In genomic region chr3:164465172-164465571, GRCh38 we compare ENCODE assay signal across 22 cellular contexts.
A peak's percentile ranks its signal among the peaks of the same experiment; 100 is the strongest.
DNase-seq lines count a peak whose midpoint lies in the region; TF ChIP-seq lines count a peak whose summit lies in the region.
"Had no signal": no experiment of that assay in that cellular context is flagged by ENCODE, and none has a peak within 500 bp of the region (broad histone marks: within the 10 kb centered on the region; RNA-seq: fewer than 3 reads in every experiment).

No MANE protein-coding gene starts in this region.

- no peaks in the 10 kb centered on the region for H4K20me1 ChIP-seq in mammary epithelial cell (ENCODE audit: insufficient read depth, low read length)

- 56% methylated on average over 2 of the region's 2 CpGs for WGBS in mammary epithelial cell (ENCODE audit: low coverage, missing lambda C conversion rate)

- in situ Hi-C loops in mammary epithelial cell (cut with MboI; ENCODE audit: low sequenced_read_pairs in 2 of 2): no loop called here

- peak; percentile 20 for DNase-seq in MCF 10A (ENCODE audit: unreplicated experiment)
- no peak for DNase-seq in mammary epithelial cell
- peak in 1 of 2 experiments; percentile 20 for DNase-seq in SJSA1 (ENCODE audit: low read depth in 1 of 2, low spot score in 2 of 2)
- peak; percentile 58 for DNase-seq in fibroblast of mammary gland (ENCODE audit: low read depth)
- DNase-seq in stimulated activated CD4-positive, alpha-beta T cell treated with anti-CD3 and anti-CD28 coated beads, Interleukin-4, amount 100 ng/mL, for 4 hours: no peak
- DNase-seq in substantia nigra (lab: John Stamatoyannopoulos, UW): no peak
- no peak for DNase-seq in dermis blood vessel endothelial cell
- DNase-seq in HUDEP-2 (lab: John Stamatoyannopoulos, UW; ENCODE audit: unreplicated experiment in 76 of 76): no peak
- DNase-seq: activated naive CD8-positive, alpha-beta T cell treated with anti-CD3 and anti-CD28 coated beads for 36 hours; CD4-positive, CD25-positive, alpha-beta regulatory T cell; DMS79; effector memory CD8-positive, alpha-beta T cell; H7; KBM-7; left colon; NCI-H1092 treated with DMSO at 0.1 percent for 48 hours; NCI-H2081; NCI-H524 treated with DMSO at 0.1 percent for 48 hours; stimulated activated CD4-positive, alpha-beta T cell treated with anti-CD3 and anti-CD28 coated beads, Interleukin-12 subunit alpha, Interleukin-12 subunit beta, amount 100 ng/mL, for 4 hours had no signal

- no peak for TF ChIP-seq CTCF in MCF 10A (IDR thresholded peaks at IDR 0.05; ENCODE audit: unreplicated experiment)
- TF ChIP-seq CTCF in mammary epithelial cell (conservative IDR thresholded peaks at IDR 0.05 in 1 of 2, IDR thresholded peaks at IDR 0.05 in 1 of 2; ENCODE audit: extremely low read depth in 1 of 2, insufficient read depth in 1 of 2, low read depth in 1 of 2, low read length in 2 of 2): no peak
- no peak for TF ChIP-seq CTCF in fibroblast of mammary gland (conservative IDR thresholded peaks at IDR 0.05; ENCODE audit: control insufficient read depth, insufficient read depth, low read depth, low read length)

- H3K79me2 ChIP-seq in mammary epithelial cell (ENCODE audit: insufficient read depth, low read length): no peaks in the 10 kb centered on the region

- peaks cover 69% of the 10 kb centered on the region for H3K27me3 Mint-ChIP-seq in MCF 10A (ENCODE audit: insufficient read depth, unreplicated experiment)
- H3K27me3 Mint-ChIP-seq: activated naive CD8-positive, alpha-beta T cell treated with anti-CD3 and anti-CD28 coated beads for 36 hours; CD4-positive, CD25-positive, alpha-beta regulatory T cell; central memory CD8-positive, alpha-beta T cell; effector memory CD8-positive, alpha-beta T cell had no signal

- no peak overlapping the region for H3K9ac ChIP-seq in mammary epithelial cell (ENCODE audit: insufficient read depth, low read length)

- H3K4me3 Mint-ChIP-seq in MCF 10A (ENCODE audit: unreplicated experiment): no peak overlapping the region
- H3K4me3 Mint-ChIP-seq: activated naive CD8-positive, alpha-beta T cell treated with anti-CD3 and anti-CD28 coated beads for 36 hours; CD4-positive, CD25-positive, alpha-beta regulatory T cell; central memory CD8-positive, alpha-beta T cell; effector memory CD8-positive, alpha-beta T cell; neural crest cell; T-helper 2 cell treated with Interferon-gamma antibody and Interleukin-4, amounts not matched to agents 5 μg/mL and 100 μg/mL, for 36 hours had no signal

- H3K27me3 ChIP-seq in mammary epithelial cell (ENCODE audit: insufficient read depth, low read length): peaks cover 2% of the 10 kb centered on the region
- no peaks in the 10 kb centered on the region for H3K27me3 ChIP-seq in SJSA1 (replicated peaks)

- no peak overlapping the region for H3K27ac ChIP-seq in mammary epithelial cell (ENCODE audit: insufficient read depth, low read depth, low read length)
- H3K27ac ChIP-seq in SJSA1: peak overlapping the region; percentile 59
- no peak overlapping the region for H3K27ac ChIP-seq in substantia nigra (ENCODE audit: low read depth, low read length, poor library complexity, severe bottlenecking)

- no peak overlapping the region for H3K4me2 ChIP-seq in mammary epithelial cell (ENCODE audit: insufficient read depth, low read depth, low read length)

- CTCF ChIA-PET in MCF 10A (lab: Yijun Ruan, JAX) (no interaction called here), mammary epithelial cell (lab: Charles Lee; ENCODE audit: low non-redundant PET) (no interaction called here)

- no peak overlapping the region for H3K4me3 ChIP-seq in mammary epithelial cell (replicated peaks in 1 of 3; ENCODE audit: insufficient read depth in 1 of 3, low read depth in 2 of 3, low read length in 3 of 3)
- no peak overlapping the region for H3K4me3 ChIP-seq in SJSA1
- no peak overlapping the region for H3K4me3 ChIP-seq in fibroblast of mammary gland (ENCODE audit: control insufficient read depth, low read depth, low read length)

- H3K4me1 ChIP-seq in mammary epithelial cell (ENCODE audit: insufficient read depth, low read length): no peaks in the 10 kb centered on the region
- no peaks in the 10 kb centered on the region; the same call in 1 of the 2 replicates for H3K4me1 ChIP-seq in SJSA1 (replicated peaks)

- no TSS peak for BruUV-seq in MCF 10A (replicated peaks; lab: Mats Ljungman, UMichigan)
- BruUV-seq in mammary epithelial cell (replicated peaks; lab: Mats Ljungman, UMichigan): no TSS peak

- no peaks in the 10 kb centered on the region for H3K4me1 Mint-ChIP-seq in MCF 10A (ENCODE audit: insufficient read depth, unreplicated experiment)
- H3K4me1 Mint-ChIP-seq: activated naive CD8-positive, alpha-beta T cell treated with anti-CD3 and anti-CD28 coated beads for 36 hours; CD4-positive, CD25-positive, alpha-beta regulatory T cell; central memory CD8-positive, alpha-beta T cell; neural crest cell had no signal

- H3K9me3 ChIP-seq in mammary epithelial cell (replicated peaks; ENCODE audit: insufficient read depth, low read length) (peaks cover 3% of the 10 kb centered on the region), SJSA1 (replicated peaks) (no peaks in the 10 kb centered on the region; the same call in 1 of the 2 replicates)

- no peaks in the 10 kb centered on the region for H3K9me3 Mint-ChIP-seq in MCF 10A (ENCODE audit: unreplicated experiment)

- POLR2A ChIA-PET in MCF 10A (lab: Yijun Ruan, JAX): interaction anchor here (0.5 kb wide), 1 partner anchor 115 kb away, joined by 3 read pairs; no protein-coding TSS in a partner anchor

- dilution Hi-C loops in mammary epithelial cell (cut with HindIII; ENCODE audit: low sequenced_read_pairs): no loop called here

- H3K36me3 ChIP-seq in mammary epithelial cell (ENCODE audit: insufficient read depth, low read length) (no peaks in the 10 kb centered on the region), SJSA1 (no peaks in the 10 kb centered on the region)

- H3K27ac Mint-ChIP-seq in MCF 10A (ENCODE audit: low read depth, unreplicated experiment): no peak overlapping the region
- H3K27ac Mint-ChIP-seq: activated naive CD8-positive, alpha-beta T cell treated with anti-CD3 and anti-CD28 coated beads for 36 hours; CD4-positive, CD25-positive, alpha-beta regulatory T cell; effector memory CD8-positive, alpha-beta T cell; T-helper 2 cell treated with Interferon-gamma antibody and Interleukin-4, amounts not matched to agents 5 μg/mL and 100 μg/mL, for 36 hours had no signal

- intact Hi-C loops in MCF 10A (cut with micrococcal nuclease) (no loop called here), mammary epithelial cell (cut with micrococcal nuclease) (no loop called here)

- no peaks in the 10 kb centered on the region for H3K36me3 Mint-ChIP-seq in MCF 10A (ENCODE audit: insufficient read depth, unreplicated experiment)
- H3K36me3 Mint-ChIP-seq: activated naive CD8-positive, alpha-beta T cell treated with anti-CD3 and anti-CD28 coated beads for 36 hours; CD4-positive, CD25-positive, alpha-beta regulatory T cell had no signal

- no peak overlapping the region for H2AFZ ChIP-seq in mammary epithelial cell (ENCODE audit: low read depth, low read length)

Comparison
In these comparisons a context has a peak if more than half of its experiments do, and no peak if none do; other contexts are left out.
1. DNase-seq: peak in MCF 10A (single experiment) and fibroblast of mammary gland (single experiment); none in mammary epithelial cell (single experiment), stimulated activated CD4-positive, alpha-beta T cell treated with anti-CD3 and anti-CD28 coated beads, Interleukin-4, amount 100 ng/mL, for 4 hours (0 of 2), substantia nigra (0 of 49), dermis blood vessel endothelial cell (single experiment) and HUDEP-2 (0 of 76).